ENCODE assay signal across 8 cellular contexts in genomic region chr19:47275866-47276461, GRCh38. TPM values are rescaled to one million over a fixed set of nuclear protein-coding genes. Genes with fewer than 3 reads are reported as not detected.
DNase-seq lines count a peak whose midpoint lies in the region; ATAC-seq, FAIRE-seq and TF ChIP-seq lines count a peak whose summit lies in the region.

No MANE protein-coding gene starts in this region.

- no peak overlapping the region for H3K9ac ChIP-seq in mucosa of rectum (ENCODE audit: low read depth in 1 of 2, low read length in 2 of 2)

- no peak overlapping the region; a peak in 1 of 6 replicates for H3K27ac ChIP-seq in A549
- peak overlapping the region; percentile 15 to 70 for H3K27ac ChIP-seq in mucosa of rectum (ENCODE audit: low read depth in 2 of 2, low read length in 2 of 2)

- CTCF ChIA-PET in A549 (lab: Yijun Ruan, JAX): interaction anchor here (0.6 to 12.3 kb wide), 20 partner anchors 9 to 431 kb away, joined by 3 to 160 read pairs (median 4); partner anchors contain the start of gene DHX34

- TF ChIP-seq POLR2A in A549 (IDR thresholded peaks at IDR 0.05; ENCODE audit: low read length): no peak

- H3K9me3 ChIP-seq in A549: no peaks in the 10 kb centered on the region
- H3K9me3 ChIP-seq in mucosa of rectum (ENCODE audit: control insufficient read depth in 2 of 2, low read length in 2 of 2): no peaks in the 10 kb centered on the region

- H3K4me1 ChIP-seq in A549: peaks cover 15% of the 10 kb centered on the region
- peaks cover 13 to 15% of the 10 kb centered on the region in 2 donors for H3K4me1 ChIP-seq in mucosa of rectum (ENCODE audit: control insufficient read depth in 2 of 2, insufficient read depth in 2 of 2, low read length in 2 of 2)

- POLR2A ChIA-PET in A549 (lab: Yijun Ruan, JAX): interaction anchor here (0.7 to 3.4 kb wide), 4 partner anchors 13 to 143 kb away, joined by 3 to 77 read pairs (median 6); partner anchors contain the start of genes CCDC9 and DHX34

- H3K27me3 ChIP-seq in H7 (ENCODE audit: control insufficient read depth, insufficient read depth, low read length) (peaks cover 11% of the 10 kb centered on the region), mucosa of rectum (ENCODE audit: control insufficient read depth in 2 of 2, insufficient read depth in 2 of 2, low read length in 2 of 2) (no peaks in the 10 kb centered on the region)

- in situ Hi-C loops in astrocyte of the spinal cord (cut with HindIII; ENCODE audit: low sequenced_read_pairs) (no loop called here), GM13976 (cut with MboI; ENCODE audit: low sequenced_read_pairs, unreplicated experiment) (no loop called here)

- no peak for TF ChIP-seq CTCF in A549 (IDR thresholded peaks at IDR 0.05)
- TF ChIP-seq CTCF in astrocyte of the spinal cord (IDR thresholded peaks at IDR 0.05; ENCODE audit: low read depth, low read length): no peak
- no peak for TF ChIP-seq CTCF in GM13976 (IDR thresholded peaks at IDR 0.05; ENCODE audit: borderline replicate concordance, control extremely low read depth, extremely low read depth, insufficient read depth, missing control alignments)

- 92% methylated on average over 12 of the region's 12 CpGs for WGBS in A549 (ENCODE audit: missing lambda C conversion rate)

- H3K4me2 ChIP-seq in A549: peak overlapping the region; percentile 89; the same call in 1 of the 3 replicates

- H3K36me3 ChIP-seq in H7 (replicated peaks; ENCODE audit: control insufficient read depth, insufficient read depth, low read length) (peaks cover 1% of the 10 kb centered on the region; the same call in 1 of the 2 replicates), mucosa of rectum (ENCODE audit: control insufficient read depth in 2 of 2, insufficient read depth in 2 of 2, low read length in 2 of 2) (peaks cover 5 to 6% of the 10 kb centered on the region in 2 donors)

- DNase-seq in A549 (ENCODE audit: low read depth in 1 of 2, low spot score in 1 of 2): no peak
- DNase-seq in H7: peak; percentile 9
- peak; percentile 56 for DNase-seq in astrocyte of the spinal cord (ENCODE audit: low read depth, low spot score)
- DNase-seq in NCI-H2081 treated with DMSO at 0.1 percent for 48 hours (lab: John Stamatoyannopoulos, UW): no peak
- no peak for DNase-seq in NCI-H2107 (lab: John Stamatoyannopoulos, UW)
- DNase-seq in GM19239 (ENCODE audit: insufficient read length, low spot score): no peak
- no peak for DNase-seq in GM13976 (ENCODE audit: low spot score)

- TF ChIP-seq EP300 in A549 (IDR thresholded peaks at IDR 0.05): no peak

- no peak overlapping the region for H3K4me3 ChIP-seq in A549
- no peak overlapping the region for H3K4me3 ChIP-seq in H7 (ENCODE audit: insufficient read depth, low read depth, low read length)
- H3K4me3 ChIP-seq in astrocyte of the spinal cord (ENCODE audit: low read depth, low read length): peak overlapping the region; percentile 21
- H3K4me3 ChIP-seq in mucosa of rectum (ENCODE audit: low read length in 2 of 2): no peak overlapping the region

- no peak for TF ChIP-seq RAD21 in A549 (conservative IDR thresholded peaks at IDR 0.05 in 1 of 2, IDR thresholded peaks at IDR 0.05 in 1 of 2)

- ATAC-seq in A549: no peak

- FAIRE-seq in A549 (lab: Jason Lieb, UNC) (no peak), GM19239 (lab: Jason Lieb, UNC) (no peak)

TF ChIP-seq in A549, 52 proteins besides CTCF, POLR2A, EP300 and RAD21:
- TF ChIP-seq PHF8 (IDR thresholded peaks at IDR 0.05; ENCODE audit: borderline replicate concordance, low read depth) (no peak), ESRRA (IDR thresholded peaks at IDR 0.05; ENCODE audit: borderline replicate concordance, low read length) (no peak), CHD4 (IDR thresholded peaks at IDR 0.05; ENCODE audit: borderline replicate concordance) (no peak), POLR2AphosphoS2 (conservative IDR thresholded peaks at IDR 0.05; ENCODE audit: low read length) (0 out of 2 replicates have a peak, but pooled peaks have one; percentile 52), MYC (IDR thresholded peaks at IDR 0.05; ENCODE audit: borderline replicate concordance, low read length) (no peak), HEYL (CRISPR knock-in tag; IDR thresholded peaks at IDR 0.05) (no peak), MAX (IDR thresholded peaks at IDR 0.05) (no peak)
TF ChIP-seq in A549: peak in this region for 1.

RNA-seq across cellular contexts. Expression of gene INAFM1, which starts 1.3 kb away (rescaled TPM):
- polyA plus RNA-seq in A549 (2011; rRNA removed) (1.5 and 1.6 TPM in 2 replicates), A549 (2017; fragmentation: RNase III; extraction: RNeasy Plus Mini Kit Qiagen cat#74134 plus additional on column Dnase treatment) (4.6 to 5.7 TPM (median 5.5 TPM) in 3 replicates)
- 4.2 and 5.9 TPM in 2 replicates for polyA plus RNA-seq in A549 (2012; cell fraction: cytosol; rRNA removed)
- polyA plus RNA-seq in A549 (2012; cell fraction: nucleus; rRNA removed): 19.1 and 20.8 TPM in 2 replicates
- polyA minus RNA-seq in A549 (2011; rRNA and poly(A)+ RNA removed): 0.21 and 2.1 TPM in 2 replicates
- total RNA-seq in H7 (2014; rRNA removed; shearing (Covaris generic)): 2.0 and 2.9 TPM in 2 replicates

RNA-seq across cellular contexts. Expression of gene CCDC9, which starts 19.6 kb away (rescaled TPM):
- 6.5 and 9.4 TPM in 2 replicates for polyA plus RNA-seq in A549 (2011; rRNA removed)
- 8.2 and 9.1 TPM in 2 replicates for polyA plus RNA-seq in A549 (2012; cell fraction: cytosol; rRNA removed)
- 20.7 and 30.6 TPM in 2 replicates for polyA plus RNA-seq in A549 (2012; cell fraction: nucleus; rRNA removed)
- 22.2 to 25.7 TPM (median 24.6 TPM) in 3 replicates for polyA plus RNA-seq in A549 (2017; fragmentation: RNase III; extraction: RNeasy Plus Mini Kit Qiagen cat#74134 plus additional on column Dnase treatment)
- 1.7 and 6.1 TPM in 2 replicates for polyA minus RNA-seq in A549 (2011; rRNA and poly(A)+ RNA removed)
- 10.9 and 14.0 TPM in 2 replicates for total RNA-seq in H7 (2014; rRNA removed; shearing (Covaris generic))

RNA-seq across cellular contexts. Expression of gene C5AR1, which starts 33.7 kb away (rescaled TPM):
- polyA plus RNA-seq in A549 (2011; rRNA removed) (3.4 and 3.5 TPM in 2 replicates), A549 (2017; fragmentation: RNase III; extraction: RNeasy Plus Mini Kit Qiagen cat#74134 plus additional on column Dnase treatment) (1.4 to 1.6 TPM (median 1.5 TPM) in 3 replicates)
- 1.9 and 2.5 TPM in 2 replicates for polyA plus RNA-seq in A549 (2012; cell fraction: cytosol; rRNA removed)
- polyA plus RNA-seq in A549 (2012; cell fraction: nucleus; rRNA removed): 15.1 and 15.4 TPM in 2 replicates
- 1.4 and 2.1 TPM in 2 replicates for polyA minus RNA-seq in A549 (2011; rRNA and poly(A)+ RNA removed)
- 0.17 TPM in 1 of 2 replicates, not detected in the other for total RNA-seq in H7 (2014; rRNA removed; shearing (Covaris generic))

RNA-seq across cellular contexts. Expression of gene BBC3, which starts 45.0 kb away (rescaled TPM):
- polyA plus RNA-seq in A549 (2011; rRNA removed) (3.6 and 6.0 TPM in 2 replicates), A549 (2017; fragmentation: RNase III; extraction: RNeasy Plus Mini Kit Qiagen cat#74134 plus additional on column Dnase treatment) (8.9 to 9.4 TPM (median 8.9 TPM) in 3 replicates)
- 8.9 and 15.7 TPM in 2 replicates for polyA plus RNA-seq in A549 (2012; cell fraction: cytosol; rRNA removed)
- polyA plus RNA-seq in A549 (2012; cell fraction: nucleus; rRNA removed): 21.8 and 21.9 TPM in 2 replicates
- polyA minus RNA-seq in A549 (2011; rRNA and poly(A)+ RNA removed): 3.2 and 5.3 TPM in 2 replicates
- 13.4 and 20.7 TPM in 2 replicates for total RNA-seq in H7 (2014; rRNA removed; shearing (Covaris generic))

RNA-seq across cellular contexts. Expression of gene C5AR2, which starts 56.0 kb away (rescaled TPM):
- polyA plus RNA-seq in A549 (2011; rRNA removed): 0.28 and 0.36 TPM in 2 replicates
- polyA plus RNA-seq in A549 (2012; cell fraction: cytosol; rRNA removed): 0.12 and 0.29 TPM in 2 replicates
- 1.2 and 1.4 TPM in 2 replicates for polyA plus RNA-seq in A549 (2012; cell fraction: nucleus; rRNA removed)
- polyA plus RNA-seq in A549 (2017; fragmentation: RNase III; extraction: RNeasy Plus Mini Kit Qiagen cat#74134 plus additional on column Dnase treatment): 0.13 to 0.25 TPM (median 0.17 TPM) in 3 replicates
- 0.25 and 0.68 TPM in 2 replicates for polyA minus RNA-seq in A549 (2011; rRNA and poly(A)+ RNA removed)
- 0.03 TPM in 1 of 2 replicates, not detected in the other for total RNA-seq in H7 (2014; rRNA removed; shearing (Covaris generic))

Comparison
In these comparisons a context has a peak if more than half of its experiments do, and no peak if none do; other contexts are left out.
1. DNase-seq: peak in H7 (single experiment) and astrocyte of the spinal cord (single experiment); none in A549 (0 of 2), NCI-H2081 treated with DMSO at 0.1 percent for 48 hours (single experiment), NCI-H2107 (single experiment), GM19239 (single experiment) and GM13976 (single experiment).
2. H3K27ac ChIP-seq: peak in mucosa of rectum (2 of 2); none in A549 (0 of 2).